Comparison of ENCODE assay signal across 1 cellular context in the genomic region with DNA sequence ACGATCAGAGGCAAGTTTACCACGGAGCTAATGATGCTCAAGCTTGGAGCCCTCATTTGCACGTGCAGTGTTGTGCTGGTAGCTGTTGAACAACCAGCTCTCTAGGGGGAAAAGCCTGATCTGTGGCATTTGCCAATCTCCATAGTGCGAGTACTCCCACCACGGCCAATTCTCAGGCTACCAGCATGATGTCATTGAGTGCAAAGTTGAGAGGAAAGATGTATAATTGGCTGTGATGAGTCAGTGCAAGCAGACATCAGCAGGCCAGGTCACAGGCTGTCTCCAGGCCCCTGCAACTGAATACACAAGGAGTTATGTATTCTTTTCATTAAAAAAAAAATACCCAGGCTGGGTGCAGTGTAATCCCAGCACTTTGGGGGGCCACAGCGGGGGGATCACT.
TF ChIP-seq lines count a peak whose summit lies in the region.

No MANE protein-coding gene starts in this region.

TF ChIP-seq in HEK293, 187 proteins besides CTCF, POLR2A, EP300 and RAD21 (continued from another document and continues in another):
- TF ChIP-seq, protein P1, sequence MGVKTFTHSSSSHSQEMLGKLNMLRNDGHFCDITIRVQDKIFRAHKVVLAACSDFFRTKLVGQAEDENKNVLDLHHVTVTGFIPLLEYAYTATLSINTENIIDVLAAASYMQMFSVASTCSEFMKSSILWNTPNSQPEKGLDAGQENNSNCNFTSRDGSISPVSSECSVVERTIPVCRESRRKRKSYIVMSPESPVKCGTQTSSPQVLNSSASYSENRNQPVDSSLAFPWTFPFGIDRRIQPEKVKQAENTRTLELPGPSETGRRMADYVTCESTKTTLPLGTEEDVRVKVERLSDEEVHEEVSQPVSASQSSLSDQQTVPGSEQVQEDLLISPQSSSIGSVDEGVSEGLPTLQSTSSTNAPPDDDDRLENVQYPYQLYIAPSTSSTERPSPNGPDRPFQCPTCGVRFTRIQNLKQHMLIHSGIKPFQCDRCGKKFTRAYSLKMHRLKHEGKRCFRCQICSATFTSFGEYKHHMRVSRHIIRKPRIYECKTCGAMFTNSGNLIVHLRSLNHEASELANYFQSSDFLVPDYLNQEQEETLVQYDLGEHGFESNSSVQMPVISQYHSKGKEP (tag by site-specific recombination; IDR thresholded peaks at IDR 0.05), result no peak
- TF ChIP-seq SCRT1 (tag by site-specific recombination; IDR thresholded peaks at IDR 0.05; ENCODE audit: borderline replicate concordance) (no peak), ZNF660 (tag by site-specific recombination; IDR thresholded peaks at IDR 0.05) (peak; percentile 64; the same call in 1 of the 2 replicates), ZEB2 (tag by site-specific recombination; IDR thresholded peaks at IDR 0.05) (peak; percentile 30; the same call in 1 of the 2 replicates), TCF7L2 (IDR thresholded peaks at IDR 0.05; ENCODE audit: borderline replicate concordance, low read depth, low read length) (no peak), ZNF324 (tag by site-specific recombination; IDR thresholded peaks at IDR 0.05) (peak; percentile 82), ZNF394 (tag by site-specific recombination; IDR thresholded peaks at IDR 0.05; ENCODE audit: borderline replicate concordance) (0 out of 2 replicates have a peak, but pooled peaks have one; percentile 28), OSR2 (tag by site-specific recombination; IDR thresholded peaks at IDR 0.05) (peak; percentile 64; the same call in 1 of the 2 replicates), BCL11A (tag by site-specific recombination; IDR thresholded peaks at IDR 0.05; ENCODE audit: low read depth) (0 out of 2 replicates have a peak, but pooled peaks have one; percentile 46), ZNF366 (tag by site-specific recombination; conservative IDR thresholded peaks at IDR 0.05) (0 out of 2 replicates have a peak, but pooled peaks have one; percentile 41), SP7 (tag by site-specific recombination; IDR thresholded peaks at IDR 0.05) (peak; percentile 29; the same call in 1 of the 2 replicates), SALL2 (tag by site-specific recombination; IDR thresholded peaks at IDR 0.05; ENCODE audit: borderline replicate concordance) (no peak), ZNF501 (tag by site-specific recombination; IDR thresholded peaks at IDR 0.05) (no peak), ZBTB20 (tag by site-specific recombination; IDR thresholded peaks at IDR 0.05) (peak; percentile 82), ZNF133 (tag by site-specific recombination; IDR thresholded peaks at IDR 0.05) (peak; percentile 98), GLIS1 (tag by site-specific recombination; IDR thresholded peaks at IDR 0.05) (peak; percentile 44; the same call in 1 of the 2 replicates), ZNF558 (tag by site-specific recombination; IDR thresholded peaks at IDR 0.05) (0 out of 2 replicates have a peak, but pooled peaks have one; percentile 61), ZFP37 (tag by site-specific recombination; IDR thresholded peaks at IDR 0.05) (peak; percentile 44; the same call in 1 of the 2 replicates), ZNF610 (tag by site-specific recombination; IDR thresholded peaks at IDR 0.05; ENCODE audit: borderline replicate concordance) (no peak), ZNF654 (tag by site-specific recombination; IDR thresholded peaks at IDR 0.05; ENCODE audit: low read depth) (no peak), ZNF155 (tag by site-specific recombination; IDR thresholded peaks at IDR 0.05) (no peak), RBAK (tag by site-specific recombination; IDR thresholded peaks at IDR 0.05) (0 out of 2 replicates have a peak, but pooled peaks have one; percentile 17), ZNF664 (tag by site-specific recombination; IDR thresholded peaks at IDR 0.05) (no peak), MEIS1 (CRISPR knock-in tag; IDR thresholded peaks at IDR 0.05; ENCODE audit: borderline replicate concordance) (no peak), ZNF24 (tag by site-specific recombination; IDR thresholded peaks at IDR 0.05) (peak; percentile 50; the same call in 1 of the 2 replicates), ZNF350 (tag by site-specific recombination; IDR thresholded peaks at IDR 0.05) (no peak), ZNF266 (tag by site-specific recombination; IDR thresholded peaks at IDR 0.05; ENCODE audit: low read depth) (no peak), ZSCAN16 (tag by site-specific recombination; IDR thresholded peaks at IDR 0.05) (no peak), ZNF354C (tag by site-specific recombination; IDR thresholded peaks at IDR 0.05; ENCODE audit: borderline replicate concordance, low read depth) (no peak), ZNF184 (tag by site-specific recombination; IDR thresholded peaks at IDR 0.05) (peak; percentile 93), ZSCAN23 (tag by site-specific recombination; IDR thresholded peaks at IDR 0.05) (0 out of 2 replicates have a peak, but pooled peaks have one; percentile 30), ZFP3 (tag by site-specific recombination; IDR thresholded peaks at IDR 0.05; ENCODE audit: low read depth) (no peak), TRIM28 (IDR thresholded peaks at IDR 0.05; ENCODE audit: borderline replicate concordance, low read length) (peak; percentile 97), BCL11B (tag by site-specific recombination; IDR thresholded peaks at IDR 0.05; ENCODE audit: low read depth) (no peak), GLI4 (tag by site-specific recombination; IDR thresholded peaks at IDR 0.05) (no peak), SETDB1 (IDR thresholded peaks at IDR 0.05; ENCODE audit: insufficient read length, low read length) (peak; percentile 85), ZNF658 (tag by site-specific recombination; IDR thresholded peaks at IDR 0.05) (no peak), FEZF1 (tag by site-specific recombination; IDR thresholded peaks at IDR 0.05) (no peak), ZBTB21 (tag by site-specific recombination; IDR thresholded peaks at IDR 0.05) (peak; percentile 84)
- TF ChIP-seq, protein P2, sequence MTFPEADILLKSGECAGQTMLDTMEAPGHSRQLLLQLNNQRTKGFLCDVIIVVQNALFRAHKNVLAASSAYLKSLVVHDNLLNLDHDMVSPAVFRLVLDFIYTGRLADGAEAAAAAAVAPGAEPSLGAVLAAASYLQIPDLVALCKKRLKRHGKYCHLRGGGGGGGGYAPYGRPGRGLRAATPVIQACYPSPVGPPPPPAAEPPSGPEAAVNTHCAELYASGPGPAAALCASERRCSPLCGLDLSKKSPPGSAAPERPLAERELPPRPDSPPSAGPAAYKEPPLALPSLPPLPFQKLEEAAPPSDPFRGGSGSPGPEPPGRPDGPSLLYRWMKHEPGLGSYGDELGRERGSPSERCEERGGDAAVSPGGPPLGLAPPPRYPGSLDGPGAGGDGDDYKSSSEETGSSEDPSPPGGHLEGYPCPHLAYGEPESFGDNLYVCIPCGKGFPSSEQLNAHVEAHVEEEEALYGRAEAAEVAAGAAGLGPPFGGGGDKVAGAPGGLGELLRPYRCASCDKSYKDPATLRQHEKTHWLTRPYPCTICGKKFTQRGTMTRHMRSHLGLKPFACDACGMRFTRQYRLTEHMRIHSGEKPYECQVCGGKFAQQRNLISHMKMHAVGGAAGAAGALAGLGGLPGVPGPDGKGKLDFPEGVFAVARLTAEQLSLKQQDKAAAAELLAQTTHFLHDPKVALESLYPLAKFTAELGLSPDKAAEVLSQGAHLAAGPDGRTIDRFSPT (tag by site-specific recombination; IDR thresholded peaks at IDR 0.05), result no peak; the same call in 1 of the 2 replicates
- TF ChIP-seq, protein P3, sequence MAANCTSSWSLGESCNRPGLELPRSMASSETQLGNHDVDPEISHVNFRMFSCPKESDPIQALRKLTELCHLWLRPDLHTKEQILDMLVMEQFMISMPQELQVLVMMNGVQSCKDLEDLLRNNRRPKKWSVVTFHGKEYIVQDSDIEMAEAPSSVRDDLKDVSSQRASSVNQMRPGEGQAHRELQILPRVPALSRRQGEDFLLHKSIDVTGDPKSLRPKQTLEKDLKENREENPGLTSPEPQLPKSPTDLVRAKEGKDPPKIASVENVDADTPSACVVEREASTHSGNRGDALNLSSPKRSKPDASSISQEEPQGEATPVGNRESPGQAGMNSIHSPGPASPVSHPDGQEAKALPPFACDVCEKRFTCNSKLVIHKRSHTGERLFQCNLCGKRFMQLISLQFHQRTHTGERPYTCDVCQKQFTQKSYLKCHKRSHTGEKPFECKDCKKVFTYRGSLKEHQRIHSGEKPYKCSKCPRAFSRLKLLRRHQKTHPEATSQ (tag by site-specific recombination; IDR thresholded peaks at IDR 0.05), result no peak
- TF ChIP-seq, protein P4, sequence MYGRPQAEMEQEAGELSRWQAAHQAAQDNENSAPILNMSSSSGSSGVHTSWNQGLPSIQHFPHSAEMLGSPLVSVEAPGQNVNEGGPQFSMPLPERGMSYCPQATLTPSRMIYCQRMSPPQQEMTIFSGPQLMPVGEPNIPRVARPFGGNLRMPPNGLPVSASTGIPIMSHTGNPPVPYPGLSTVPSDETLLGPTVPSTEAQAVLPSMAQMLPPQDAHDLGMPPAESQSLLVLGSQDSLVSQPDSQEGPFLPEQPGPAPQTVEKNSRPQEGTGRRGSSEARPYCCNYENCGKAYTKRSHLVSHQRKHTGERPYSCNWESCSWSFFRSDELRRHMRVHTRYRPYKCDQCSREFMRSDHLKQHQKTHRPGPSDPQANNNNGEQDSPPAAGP (tag by site-specific recombination; IDR thresholded peaks at IDR 0.05), result peak; percentile 71; the same call in 1 of the 2 replicates
- TF ChIP-seq, protein P5, sequence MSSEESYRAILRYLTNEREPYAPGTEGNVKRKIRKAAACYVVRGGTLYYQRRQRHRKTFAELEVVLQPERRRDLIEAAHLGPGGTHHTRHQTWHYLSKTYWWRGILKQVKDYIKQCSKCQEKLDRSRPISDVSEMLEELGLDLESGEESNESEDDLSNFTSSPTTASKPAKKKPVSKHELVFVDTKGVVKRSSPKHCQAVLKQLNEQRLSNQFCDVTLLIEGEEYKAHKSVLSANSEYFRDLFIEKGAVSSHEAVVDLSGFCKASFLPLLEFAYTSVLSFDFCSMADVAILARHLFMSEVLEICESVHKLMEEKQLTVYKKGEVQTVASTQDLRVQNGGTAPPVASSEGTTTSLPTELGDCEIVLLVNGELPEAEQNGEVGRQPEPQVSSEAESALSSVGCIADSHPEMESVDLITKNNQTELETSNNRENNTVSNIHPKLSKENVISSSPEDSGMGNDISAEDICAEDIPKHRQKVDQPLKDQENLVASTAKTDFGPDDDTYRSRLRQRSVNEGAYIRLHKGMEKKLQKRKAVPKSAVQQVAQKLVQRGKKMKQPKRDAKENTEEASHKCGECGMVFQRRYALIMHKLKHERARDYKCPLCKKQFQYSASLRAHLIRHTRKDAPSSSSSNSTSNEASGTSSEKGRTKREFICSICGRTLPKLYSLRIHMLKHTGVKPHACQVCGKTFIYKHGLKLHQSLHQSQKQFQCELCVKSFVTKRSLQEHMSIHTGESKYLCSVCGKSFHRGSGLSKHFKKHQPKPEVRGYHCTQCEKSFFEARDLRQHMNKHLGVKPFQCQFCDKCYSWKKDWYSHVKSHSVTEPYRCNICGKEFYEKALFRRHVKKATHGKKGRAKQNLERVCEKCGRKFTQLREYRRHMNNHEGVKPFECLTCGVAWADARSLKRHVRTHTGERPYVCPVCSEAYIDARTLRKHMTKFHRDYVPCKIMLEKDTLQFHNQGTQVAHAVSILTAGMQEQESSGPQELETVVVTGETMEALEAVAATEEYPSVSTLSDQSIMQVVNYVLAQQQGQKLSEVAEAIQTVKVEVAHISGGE (tag by site-specific recombination; conservative IDR thresholded peaks at IDR 0.05; ENCODE audit: low read depth), result no peak
- TF ChIP-seq, protein P6, sequence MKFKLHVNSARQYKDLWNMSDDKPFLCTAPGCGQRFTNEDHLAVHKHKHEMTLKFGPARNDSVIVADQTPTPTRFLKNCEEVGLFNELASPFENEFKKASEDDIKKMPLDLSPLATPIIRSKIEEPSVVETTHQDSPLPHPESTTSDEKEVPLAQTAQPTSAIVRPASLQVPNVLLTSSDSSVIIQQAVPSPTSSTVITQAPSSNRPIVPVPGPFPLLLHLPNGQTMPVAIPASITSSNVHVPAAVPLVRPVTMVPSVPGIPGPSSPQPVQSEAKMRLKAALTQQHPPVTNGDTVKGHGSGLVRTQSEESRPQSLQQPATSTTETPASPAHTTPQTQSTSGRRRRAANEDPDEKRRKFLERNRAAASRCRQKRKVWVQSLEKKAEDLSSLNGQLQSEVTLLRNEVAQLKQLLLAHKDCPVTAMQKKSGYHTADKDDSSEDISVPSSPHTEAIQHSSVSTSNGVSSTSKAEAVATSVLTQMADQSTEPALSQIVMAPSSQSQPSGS (tag by site-specific recombination; IDR thresholded peaks at IDR 0.05; ENCODE audit: low read depth), result peak; percentile 86
- TF ChIP-seq, protein P7, sequence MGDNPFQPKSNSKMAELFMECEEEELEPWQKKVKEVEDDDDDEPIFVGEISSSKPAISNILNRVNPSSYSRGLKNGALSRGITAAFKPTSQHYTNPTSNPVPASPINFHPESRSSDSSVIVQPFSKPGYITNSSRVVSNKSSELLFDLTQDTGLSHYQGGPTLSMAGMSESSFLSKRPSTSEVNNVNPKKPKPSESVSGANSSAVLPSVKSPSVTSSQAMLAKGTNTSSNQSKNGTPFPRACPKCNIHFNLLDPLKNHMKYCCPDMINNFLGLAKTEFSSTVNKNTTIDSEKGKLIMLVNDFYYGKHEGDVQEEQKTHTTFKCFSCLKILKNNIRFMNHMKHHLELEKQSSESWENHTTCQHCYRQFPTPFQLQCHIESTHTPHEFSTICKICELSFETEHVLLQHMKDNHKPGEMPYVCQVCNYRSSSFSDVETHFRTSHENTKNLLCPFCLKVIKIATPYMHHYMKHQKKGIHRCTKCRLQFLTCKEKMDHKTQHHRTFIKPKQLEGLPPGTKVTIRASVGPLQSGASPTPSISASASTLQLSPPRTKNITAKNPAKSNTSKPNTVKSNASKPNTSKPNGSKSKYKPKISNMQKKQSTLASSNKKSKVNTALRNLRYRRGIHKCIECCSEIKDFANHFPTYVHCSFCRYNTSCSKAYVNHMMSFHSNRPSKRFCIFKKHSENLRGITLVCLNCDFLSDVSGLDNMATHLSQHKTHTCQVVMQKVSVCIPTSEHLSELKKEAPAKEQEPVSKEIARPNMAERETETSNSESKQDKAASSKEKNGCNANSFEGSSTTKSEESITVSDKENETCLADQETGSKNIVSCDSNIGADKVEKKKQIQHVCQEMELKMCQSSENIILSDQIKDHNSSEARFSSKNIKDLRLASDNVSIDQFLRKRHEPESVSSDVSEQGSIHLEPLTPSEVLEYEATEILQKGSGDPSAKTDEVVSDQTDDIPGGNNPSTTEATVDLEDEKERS (tag by site-specific recombination; IDR thresholded peaks at IDR 0.05), result 0 out of 2 replicates have a peak, but pooled peaks have one; percentile 22
- TF ChIP-seq, protein P8, sequence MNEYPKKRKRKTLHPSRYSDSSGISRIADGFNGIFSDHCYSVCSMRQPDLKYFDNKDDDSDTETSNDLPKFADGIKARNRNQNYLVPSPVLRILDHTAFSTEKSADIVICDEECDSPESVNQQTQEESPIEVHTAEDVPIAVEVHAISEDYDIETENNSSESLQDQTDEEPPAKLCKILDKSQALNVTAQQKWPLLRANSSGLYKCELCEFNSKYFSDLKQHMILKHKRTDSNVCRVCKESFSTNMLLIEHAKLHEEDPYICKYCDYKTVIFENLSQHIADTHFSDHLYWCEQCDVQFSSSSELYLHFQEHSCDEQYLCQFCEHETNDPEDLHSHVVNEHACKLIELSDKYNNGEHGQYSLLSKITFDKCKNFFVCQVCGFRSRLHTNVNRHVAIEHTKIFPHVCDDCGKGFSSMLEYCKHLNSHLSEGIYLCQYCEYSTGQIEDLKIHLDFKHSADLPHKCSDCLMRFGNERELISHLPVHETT (tag by site-specific recombination; IDR thresholded peaks at IDR 0.05), result peak; percentile 78
